Comparison of ENCODE assay signal across 21 cellular contexts in the genomic region with DNA sequence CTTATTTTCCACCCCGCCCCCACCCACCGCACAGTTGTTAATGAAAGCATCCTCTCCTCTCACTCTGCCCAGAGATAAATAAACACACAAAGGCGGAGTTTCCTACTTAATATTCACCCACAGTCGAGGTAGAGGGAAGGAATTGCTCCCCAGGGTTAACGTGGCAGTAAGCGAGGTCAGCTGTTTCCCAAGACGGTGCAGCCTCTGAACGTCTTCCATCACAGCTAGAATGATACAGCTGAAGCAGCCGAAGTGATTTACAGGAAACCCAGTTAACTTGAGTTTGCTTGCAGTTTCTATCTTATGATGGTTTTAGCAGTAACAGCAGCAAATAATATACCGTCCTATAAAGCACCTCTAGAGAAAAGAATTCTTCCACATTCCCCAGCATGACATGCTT.
DNase-seq lines count a peak whose midpoint lies in the region; TF ChIP-seq lines count a peak whose summit lies in the region.
"Had no signal": no experiment of that assay in that cellular context is flagged by ENCODE, and none has a peak within 500 bp of the region (broad histone marks: within the 10 kb centered on the region; RNA-seq: fewer than 3 reads in every experiment).

No MANE protein-coding gene starts in this region.

- H3K27me3 Mint-ChIP-seq in brain, result no peaks in the 10 kb centered on the region
- no peaks in the 10 kb centered on the region for H3K27me3 Mint-ChIP-seq in nephron progenitor cell (ENCODE audit: low read depth, poor library complexity)
- H3K27me3 Mint-ChIP-seq: CD4-positive, alpha-beta T cell had no signal

- no peak for TF ChIP-seq EP300 in tibial nerve (IDR thresholded peaks at IDR 0.05)

- TF ChIP-seq CTCF in brain (conservative IDR thresholded peaks at IDR 0.05) (no peak), nephron progenitor cell (IDR thresholded peaks at IDR 0.05) (no peak), uterus (IDR thresholded peaks at IDR 0.05) (no peak), tibial nerve (IDR thresholded peaks at IDR 0.05) (no peak)

- WGBS in tibial nerve, 2 donors, result 56 to 58% methylated on average over 10 of the region's 10 CpGs

- H3K4me3 Mint-ChIP-seq in brain (no peak overlapping the region), nephron progenitor cell (peak overlapping the region; percentile 12)
- H3K4me3 Mint-ChIP-seq: CD4-positive, alpha-beta T cell; H9 had no signal

- H3K4me1 Mint-ChIP-seq in brain (peaks cover 51% of the 10 kb centered on the region), nephron progenitor cell (peaks cover 57% of the 10 kb centered on the region)

- H3K36me3 ChIP-seq in uterus (no peaks in the 10 kb centered on the region), SJCRH30 (peaks cover 2% of the 10 kb centered on the region; the same call in 1 of the 2 replicates), tibial nerve (peaks cover 0 to 23% (median 0%) of the 10 kb centered on the region in 3 donors)

- H3K9me3 ChIP-seq in uterus (no peaks in the 10 kb centered on the region), SJCRH30 (replicated peaks) (no peaks in the 10 kb centered on the region), tibial nerve (no peaks in the 10 kb centered on the region)
- H3K9me3 ChIP-seq: A549; BLaER1 treated with 17β-estradiol and CSF1 and Interleukin-3, amounts not matched to agents 10 nM and 100 nM had no signal

- H3K4me3 ChIP-seq in uterus, result no peak overlapping the region
- H3K4me3 ChIP-seq in SJCRH30, result no peak overlapping the region
- no peak overlapping the region for H3K4me3 ChIP-seq in tibial nerve
- H3K4me3 ChIP-seq: A549; BLaER1 treated with 17β-estradiol and CSF1 and Interleukin-3, amounts not matched to agents 10 nM and 100 nM; GM23248 had no signal

- H3K36me3 Mint-ChIP-seq in brain (peaks cover 63% of the 10 kb centered on the region), nephron progenitor cell (ENCODE audit: low read depth) (peaks cover 60% of the 10 kb centered on the region)

- peaks cover 13 to 21% of the 10 kb centered on the region in 2 donors for H3K4me1 ChIP-seq in uterus
- H3K4me1 ChIP-seq in SJCRH30, result no peaks in the 10 kb centered on the region
- peaks cover 0 to 7% (median 0%) of the 10 kb centered on the region in 4 donors for H3K4me1 ChIP-seq in tibial nerve
- H3K4me1 ChIP-seq: A549; BLaER1 treated with 17β-estradiol and CSF1 and Interleukin-3, amounts not matched to agents 10 nM and 100 nM had no signal

- H3K27me3 ChIP-seq in uterus, result no peaks in the 10 kb centered on the region
- no peaks in the 10 kb centered on the region for H3K27me3 ChIP-seq in SJCRH30
- H3K27me3 ChIP-seq in tibial nerve, result no peaks in the 10 kb centered on the region
- H3K27me3 ChIP-seq: BLaER1 treated with 17β-estradiol and CSF1 and Interleukin-3, amounts not matched to agents 10 nM and 100 nM had no signal

- no peaks in the 10 kb centered on the region for H3K9me3 Mint-ChIP-seq in brain
- no peaks in the 10 kb centered on the region for H3K9me3 Mint-ChIP-seq in nephron progenitor cell
- H3K9me3 Mint-ChIP-seq: CD4-positive, alpha-beta T cell; H9 had no signal

- intact Hi-C loops in uterus (cut with DNase I; ENCODE audit: low total_unique reads), result no loop called here

- DNase-seq in left kidney (ENCODE audit: low read depth, low spot score) (peak; percentile 10), nephron progenitor cell (peak; percentile 20), uterus (no peak), SJCRH30 (no peak), tibial nerve (ENCODE audit: low spot score in 2 of 2) (no peak), SKM-1 (lab: John Stamatoyannopoulos, UW; ENCODE audit: unreplicated experiment) (no peak)
- DNase-seq: AML-193; CD4-positive, alpha-beta T cell; H9; Karpas-422; NCI-H1092 treated with DMSO at 0.1 percent for 48 hours; NCI-H146; NCI-H1930; NCI-H446; NCI-H524 treated with DMSO at 0.1 percent for 48 hours; RPMI8226; SHP77 had no signal

- H3K27ac ChIP-seq in uterus (peak overlapping the region; percentile 64 to 72), SJCRH30 (no peak overlapping the region), tibial nerve (no peak overlapping the region)
- H3K27ac ChIP-seq: A549; BLaER1 treated with 17β-estradiol and CSF1 and Interleukin-3, amounts not matched to agents 10 nM and 100 nM; GM23248 had no signal

- TF ChIP-seq POLR2A in uterus (IDR thresholded peaks at IDR 0.05), result no peak
- no peak for TF ChIP-seq POLR2A in tibial nerve (IDR thresholded peaks at IDR 0.05)

- H3K27ac Mint-ChIP-seq in brain (peak overlapping the region in 3 of 5 experiments; percentile 23 to 46 (median 27)), nephron progenitor cell (no peak overlapping the region)
- H3K27ac Mint-ChIP-seq: CD4-positive, alpha-beta T cell had no signal

Comparison
In these comparisons a context has a peak if more than half of its experiments do, and no peak if none do; other contexts are left out.
1. DNase-seq: peak in left kidney (single experiment) and nephron progenitor cell (single experiment); none in uterus (0 of 2), SJCRH30 (0 of 2), tibial nerve (0 of 2) and SKM-1 (single experiment).
2. H3K27ac ChIP-seq: peak in uterus (2 of 2); none in SJCRH30 (single experiment) and tibial nerve (0 of 4).